In genomic region chr1:90707363-90707710, GRCh38 we compare ENCODE assay signal across 8 cellular contexts. TPM values are rescaled to one million over a fixed set of nuclear protein-coding genes. Genes with fewer than 3 reads are reported as not detected.
DNase-seq lines count a peak whose midpoint lies in the region; ATAC-seq and TF ChIP-seq lines count a peak whose summit lies in the region.

No MANE protein-coding gene starts in this region.

- in situ Hi-C loops in transverse colon (cut with MboI; ENCODE audit: low pct_ligation_motif_present in 1 of 4, low pct_unique_long_range_greater_than_20kb in 1 of 4, low sequenced_read_pairs in 3 of 4): no loop called here

- H3K27me3 ChIP-seq in transverse colon: peaks cover 97% of the 10 kb centered on the region

- 4% methylated on average over 21 of the region's 21 CpGs; no CpG with 5 or more reads in 1 of the 2 donors for WGBS in transverse colon (ENCODE audit: low coverage in 1 of 2), 2 donors

- H3K4me1 Mint-ChIP-seq in activated T-cell treated with anti-CD3 and anti-CD28 coated beads, Interleukin-2, amount 50 U/mL, for 24 hours (ENCODE audit: low read depth): peaks cover 16% of the 10 kb centered on the region

- no peak for TF ChIP-seq EP300 in transverse colon (IDR thresholded peaks at IDR 0.05; ENCODE audit: low read depth)

- peak overlapping the region in 2 of 4 donors; percentile 22 to 45 for H3K4me3 ChIP-seq in transverse colon

- TF ChIP-seq CTCF in transverse colon (IDR thresholded peaks at IDR 0.05): no peak

- TF ChIP-seq POLR2A in transverse colon (IDR thresholded peaks at IDR 0.05): no peak

- H3K27me3 Mint-ChIP-seq in activated T-cell treated with anti-CD3 and anti-CD28 coated beads, Interleukin-2, amount 50 U/mL, for 24 hours: peaks cover 93% of the 10 kb centered on the region

- no peaks in the 10 kb centered on the region for H3K36me3 ChIP-seq in transverse colon

- H3K27ac Mint-ChIP-seq in activated T-cell treated with anti-CD3 and anti-CD28 coated beads, Interleukin-2, amount 50 U/mL, for 24 hours: no peak overlapping the region

- DNase-seq in activated T-cell treated with anti-CD3 and anti-CD28 coated beads, Interleukin-2, amount 50 U/mL, for 24 hours: peak; percentile 41
- no peak for DNase-seq in activated T-cell treated with anti-CD3 and anti-CD28 coated beads, Interleukin-2, amount 50 U/mL, for 1 hour
- DNase-seq in amniotic epithelial cell (ENCODE audit: low read depth) (peak; percentile 39), kidney tubule cell (ENCODE audit: low spot score) (peak; percentile 72), transverse colon (peak; percentile 52), NCI-H446 (lab: John Stamatoyannopoulos, UW) (no peak)

- no peak for ATAC-seq in HG03025 (IDR thresholded peaks at IDR 0.05; ENCODE audit: low FRiP score, unreplicated experiment)
- ATAC-seq in GM18909 (IDR thresholded peaks at IDR 0.05; ENCODE audit: poor library complexity, unreplicated experiment): no peak

- no peaks in the 10 kb centered on the region for H3K9me3 ChIP-seq in transverse colon

- no peaks in the 10 kb centered on the region for H3K9me3 Mint-ChIP-seq in activated T-cell treated with anti-CD3 and anti-CD28 coated beads, Interleukin-2, amount 50 U/mL, for 24 hours

- H3K4me3 Mint-ChIP-seq in activated T-cell treated with anti-CD3 and anti-CD28 coated beads, Interleukin-2, amount 50 U/mL, for 24 hours: peak overlapping the region; percentile 57

- H3K36me3 Mint-ChIP-seq in activated T-cell treated with anti-CD3 and anti-CD28 coated beads, Interleukin-2, amount 50 U/mL, for 24 hours (ENCODE audit: low read depth): no peaks in the 10 kb centered on the region

- no peak overlapping the region for H3K27ac ChIP-seq in transverse colon

- intact Hi-C loops in transverse colon (cut with DNase I; ENCODE audit: low total_unique reads): no loop called here

- H3K4me1 ChIP-seq in transverse colon: peaks cover 3 to 19% (median 14%) of the 10 kb centered on the region in 4 donors

RNA-seq across cellular contexts. Expression of gene BARHL2, which starts 9.8 kb away (rescaled TPM):
- not detected for total RNA-seq in transverse colon

Comparison
In these comparisons a context has a peak if more than half of its experiments do, and no peak if none do; other contexts are left out.
1. DNase-seq: peak in activated T-cell treated with anti-CD3 and anti-CD28 coated beads, Interleukin-2, amount 50 U/mL, for 24 hours (single experiment), amniotic epithelial cell (single experiment), kidney tubule cell (single experiment) and transverse colon (single experiment); none in activated T-cell treated with anti-CD3 and anti-CD28 coated beads, Interleukin-2, amount 50 U/mL, for 1 hour (single experiment) and NCI-H446 (0 of 2).